Comparison of ENCODE assay signal across 21 cellular contexts in genomic region chr17:50837286-50837979, GRCh38. TPM values are rescaled to one million over a fixed set of nuclear protein-coding genes. Genes with fewer than 3 reads are reported as not detected.
"Had no signal": no experiment of that assay in that cellular context is flagged by ENCODE, and none has a peak within 500 bp of the region (broad histone marks: within the 10 kb centered on the region; RNA-seq: fewer than 3 reads in every experiment).

No MANE protein-coding gene starts in this region.

- DNase-seq: activated CD4-positive, alpha-beta memory T cell treated with anti-CD3 and anti-CD28 coated beads, Interleukin-2, amount 10 ng/mL, durations not matched to agents 7 days and 5 days; activated CD4-positive, alpha-beta T cell treated with anti-CD3 and anti-CD28 coated beads for 4 hours; activated gamma-delta T cell treated with Interleukin-2 at 50 U/mL for 16 hours; activated T-cell treated with anti-CD3 and anti-CD28 coated beads, Interleukin-2, amount 50 U/mL, for 72 hours; amniotic stem cell; dermis blood vessel endothelial cell; gastrocnemius medialis; mesendoderm; nephron progenitor cell; right cardiac atrium; small intestine; stimulated activated CD4-positive, alpha-beta T cell treated with anti-CD3 and anti-CD28 coated beads, Interleukin-4, amount 100 ng/mL, for 24 hours; T-helper 17 cell had no signal

- H3K27ac Mint-ChIP-seq: activated CD4-positive, alpha-beta memory T cell treated with anti-CD3 and anti-CD28 coated beads, Interleukin-2, amount 10 ng/mL, durations not matched to agents 7 days and 5 days; activated naive CD8-positive, alpha-beta T cell; activated T-cell treated with anti-CD3 and anti-CD28 coated beads, Interleukin-2, amount 50 U/mL, for 72 hours; nephron progenitor cell; stimulated activated naive CD8-positive, alpha-beta T cell treated with anti-CD3 and anti-CD28 coated beads, Interleukin-15, Interleukin-2, amounts not matched to agents 100 ng/mL and 50 ng/mL, for 24 hours; T-helper 17 cell had no signal

- H3K9me3 Mint-ChIP-seq: activated CD4-positive, alpha-beta memory T cell treated with anti-CD3 and anti-CD28 coated beads, Interleukin-2, amount 10 ng/mL, durations not matched to agents 7 days and 5 days; activated T-cell treated with anti-CD3 and anti-CD28 coated beads, Interleukin-2, amount 50 U/mL, for 72 hours; nephron progenitor cell; stimulated activated naive CD8-positive, alpha-beta T cell treated with anti-CD3 and anti-CD28 coated beads, Interleukin-15, Interleukin-2, amounts not matched to agents 100 ng/mL and 50 ng/mL, for 24 hours; WTC11 had no signal

- H3K36me3 Mint-ChIP-seq: activated naive CD8-positive, alpha-beta T cell; WTC11 had no signal

- H3K4me3 ChIP-seq: body of pancreas, gastrocnemius medialis, prostate gland, thoracic aorta had no signal

- H3K36me3 ChIP-seq: gastrocnemius medialis, prostate gland, thoracic aorta had no signal

- H3K4me1 ChIP-seq: prostate gland had no signal

- H3K27ac ChIP-seq: body of pancreas, gastrocnemius medialis, prostate gland, thoracic aorta had no signal

- H3K4me3 Mint-ChIP-seq: activated CD4-positive, alpha-beta memory T cell treated with anti-CD3 and anti-CD28 coated beads, Interleukin-2, amount 10 ng/mL, durations not matched to agents 7 days and 5 days; activated naive CD8-positive, alpha-beta T cell; activated T-cell treated with anti-CD3 and anti-CD28 coated beads, Interleukin-2, amount 50 U/mL, for 72 hours; nephron progenitor cell; stimulated activated naive CD8-positive, alpha-beta T cell treated with anti-CD3 and anti-CD28 coated beads, Interleukin-15, Interleukin-2, amounts not matched to agents 100 ng/mL and 50 ng/mL, for 24 hours; T-helper 17 cell; WTC11 had no signal

- ATAC-seq: activated T-cell treated with anti-CD3 and anti-CD28 coated beads, Interleukin-2, amount 50 U/mL, for 72 hours; body of pancreas; gastrocnemius medialis; right cardiac atrium; T-helper 17 cell; WTC11 had no signal

- H3K27me3 ChIP-seq: body of pancreas, gastrocnemius medialis had no signal

- H3K4me1 Mint-ChIP-seq: activated CD4-positive, alpha-beta memory T cell treated with anti-CD3 and anti-CD28 coated beads, Interleukin-2, amount 10 ng/mL, durations not matched to agents 7 days and 5 days had no signal

- H3K9me3 ChIP-seq: body of pancreas, gastrocnemius medialis, prostate gland, thoracic aorta had no signal

RNA-seq across cellular contexts. Expression of gene WFIKKN2, which starts 2.0 kb away (rescaled TPM):
- total RNA-seq: activated CD4-positive, alpha-beta memory T cell treated with anti-CD3 and anti-CD28 coated beads, Interleukin-2, amount 10 ng/mL, durations not matched to agents 7 days and 5 days; activated T-cell treated with anti-CD3 and anti-CD28 coated beads, Interleukin-2, amount 50 U/mL, for 72 hours; dermis blood vessel endothelial cell; epithelial cell of proximal tubule; T-helper 17 cell had no signal
- polyA plus RNA-seq: keratinocyte had no signal
